Comparison of ENCODE assay signal across 1 cellular context in genomic region chr2:222912117-222912516, GRCh38.
TF ChIP-seq lines count a peak whose summit lies in the region.

No MANE protein-coding gene starts in this region.

TF ChIP-seq in GM12878, 131 proteins besides CTCF, POLR2A, EP300 and RAD21 (continued from another document and continues in another):
- TF ChIP-seq SIX5 (IDR thresholded peaks at IDR 0.05; ENCODE audit: low read depth, low read length, severe bottlenecking) (no peak), REST (IDR thresholded peaks at IDR 0.05; ENCODE audit: low read depth, low read length) (no peak), KDM1A (IDR thresholded peaks at IDR 0.05; ENCODE audit: borderline replicate concordance) (no peak), ZBTB11 (CRISPR knock-in tag; IDR thresholded peaks at IDR 0.05) (no peak), ATF7 (IDR thresholded peaks at IDR 0.05; ENCODE audit: low read depth) (peak; percentile 57; the same call in 1 of the 2 replicates), HCFC1 (IDR thresholded peaks at IDR 0.05; ENCODE audit: low read length) (no peak), STAT3 (IDR thresholded peaks at IDR 0.05; ENCODE audit: low read depth, low read length) (no peak), ZZZ3 (IDR thresholded peaks at IDR 0.05; ENCODE audit: control insufficient read depth, insufficient read length, low read depth) (no peak), SRF (IDR thresholded peaks at IDR 0.05; ENCODE audit: low read depth in 2 of 2, low read length in 2 of 2) (no peak), NRF1 (conservative IDR thresholded peaks at IDR 0.05; ENCODE audit: low read depth, low read length) (no peak), ZNF384 (IDR thresholded peaks at IDR 0.05; ENCODE audit: borderline replicate concordance, low read depth, low read length) (no peak), KAT2A (conservative IDR thresholded peaks at IDR 0.05; ENCODE audit: control insufficient read depth, low read depth, low read length) (no peak), POLR2AphosphoS2 (IDR thresholded peaks at IDR 0.05; ENCODE audit: low read depth, low read length) (no peak), SMAD1 (IDR thresholded peaks at IDR 0.05; ENCODE audit: low read depth, partially characterized antibody) (no peak), JUNB (IDR thresholded peaks at IDR 0.05) (no peak), RB1 (IDR thresholded peaks at IDR 0.05; ENCODE audit: borderline replicate concordance) (no peak), E2F4 (IDR thresholded peaks at IDR 0.05; ENCODE audit: low read depth, low read length) (no peak), PAX5 (IDR thresholded peaks at IDR 0.05; ENCODE audit: borderline replicate concordance, low read depth, low read length) (peak; percentile 61; the same call in 1 of the 2 replicates), NBN (IDR thresholded peaks at IDR 0.05) (peak; percentile 62), CREM (IDR thresholded peaks at IDR 0.05; ENCODE audit: low read depth) (peak; percentile 53; the same call in 1 of the 2 replicates), CBFB (IDR thresholded peaks at IDR 0.05; ENCODE audit: low read depth) (no peak), GABPA (IDR thresholded peaks at IDR 0.05; ENCODE audit: low read depth) (no peak), CEBPB (IDR thresholded peaks at IDR 0.05; ENCODE audit: borderline replicate concordance in 1 of 2, low read depth in 2 of 2, low read length in 2 of 2) (peak; percentile 70 to 74; a peak in 3 of 4 replicates), TBL1XR1 (IDR thresholded peaks at IDR 0.05; ENCODE audit: low read depth, low read length) (no peak), RELA (IDR thresholded peaks at IDR 0.05; ENCODE audit: borderline replicate concordance, partially characterized antibody) (no peak), HSF1 (IDR thresholded peaks at IDR 0.05; ENCODE audit: low read depth, low read length) (no peak), E2F8 (IDR thresholded peaks at IDR 0.05; ENCODE audit: low read depth, partially characterized antibody) (no peak), SMAD5 (IDR thresholded peaks at IDR 0.05; ENCODE audit: low read depth) (0 out of 2 replicates have a peak, but pooled peaks have one; percentile 35), TAF1 (IDR thresholded peaks at IDR 0.05; ENCODE audit: borderline replicate concordance, low read depth, low read length) (no peak), SMC3 (IDR thresholded peaks at IDR 0.05; ENCODE audit: borderline replicate concordance, low read length) (no peak), CHD4 (IDR thresholded peaks at IDR 0.05) (no peak), YY1 (IDR thresholded peaks at IDR 0.05; ENCODE audit: low read depth, low read length) (no peak), CREB1 (IDR thresholded peaks at IDR 0.05; ENCODE audit: low read depth) (0 out of 2 replicates have a peak, but pooled peaks have one; percentile 11), USF2 (IDR thresholded peaks at IDR 0.05; ENCODE audit: borderline replicate concordance, low read depth, low read length) (no peak), FOXK2 (IDR thresholded peaks at IDR 0.05) (no peak), MYC (IDR thresholded peaks at IDR 0.05; ENCODE audit: insufficient read depth, insufficient read length, insufficient replicate concordance, low read length, severe bottlenecking) (no peak), EED (IDR thresholded peaks at IDR 0.05; ENCODE audit: low read depth) (0 out of 2 replicates have a peak, but pooled peaks have one; percentile 17), CHD2 (IDR thresholded peaks at IDR 0.05; ENCODE audit: borderline replicate concordance, low read depth, low read length) (no peak), PRDM15 (CRISPR knock-in tag; IDR thresholded peaks at IDR 0.05) (no peak), RELB (IDR thresholded peaks at IDR 0.05; ENCODE audit: low read depth) (peak; percentile 97), NFIC (IDR thresholded peaks at IDR 0.05; ENCODE audit: low read depth, low read length) (peak; percentile 62; the same call in 1 of the 2 replicates), SIN3A (IDR thresholded peaks at IDR 0.05; ENCODE audit: low read depth, low read length) (0 out of 2 replicates have a peak, but pooled peaks have one; percentile 32)
